In genomic region chr20:32358883-32359632, GRCh38 we compare ENCODE assay signal across 8 cellular contexts. TPM values are rescaled to one million over a fixed set of nuclear protein-coding genes. Genes with fewer than 3 reads are reported as not detected.
DNase-seq lines count a peak whose midpoint lies in the region; ATAC-seq and TF ChIP-seq lines count a peak whose summit lies in the region.

No MANE protein-coding gene starts in this region.

- ATAC-seq in activated B cell treated with CpG ODN at 0.5 μM for 24 hours (ENCODE audit: low read depth) (peak; percentile 19), HG03520 (IDR thresholded peaks at IDR 0.05; ENCODE audit: unreplicated experiment) (no peak)

- peaks cover 19% of the 10 kb centered on the region for H3K36me3 Mint-ChIP-seq in activated B cell treated with CpG ODN at 0.5 μM for 24 hours (ENCODE audit: low read depth)

- peaks cover 83% of the 10 kb centered on the region for H3K4me1 Mint-ChIP-seq in activated B cell treated with CpG ODN at 0.5 μM for 24 hours

- H3K4me3 Mint-ChIP-seq in activated B cell treated with CpG ODN at 0.5 μM for 24 hours = peak overlapping the region; percentile 89

- H3K27me3 Mint-ChIP-seq in activated B cell treated with CpG ODN at 0.5 μM for 24 hours = no peaks in the 10 kb centered on the region

- H3K4me1 ChIP-seq in BE2C = peaks cover 31% of the 10 kb centered on the region

- peak overlapping the region; percentile 94 for H3K4me3 ChIP-seq in BE2C (ENCODE audit: low read depth, low read length)

- H3K36me3 ChIP-seq in BE2C = no peaks in the 10 kb centered on the region; the same call in 1 of the 2 replicates

- H3K9me3 Mint-ChIP-seq in activated B cell treated with CpG ODN at 0.5 μM for 24 hours = no peaks in the 10 kb centered on the region

- CTCF ChIA-PET in activated B cell treated with CpG ODN at 0.5 μM for 24 hours (lab: Charles Lee) = interaction anchor here (2.0 kb wide), 1 partner anchor 22 kb away, joined by 9 read pairs; no protein-coding TSS in a partner anchor

- TF ChIP-seq CTCF in BE2C (IDR thresholded peaks at IDR 0.05; ENCODE audit: low read depth, low read length) (no peak), GM20000 (IDR thresholded peaks at IDR 0.05; ENCODE audit: extremely low read depth, missing control alignments) (no peak), activated B cell treated with CpG ODN at 0.5 μM for 24 hours (IDR thresholded peaks at IDR 0.05) (no peak)

- H3K27me3 ChIP-seq in BE2C = no peaks in the 10 kb centered on the region

- POLR2A ChIA-PET in activated B cell treated with CpG ODN at 0.5 μM for 24 hours (lab: Charles Lee) = interaction anchor here (0.5 to 4.7 kb wide), 21 partner anchors 9 to 343 kb away, joined by 3 to 40 read pairs (median 5); partner anchors contain the start of gene KIF3B

- peak overlapping the region; percentile 86 for H3K27ac Mint-ChIP-seq in activated B cell treated with CpG ODN at 0.5 μM for 24 hours

- intact Hi-C loops in activated B cell treated with CpG ODN at 0.5 μM for 24 hours (cut with micrococcal nuclease) = loop anchor here (1.0 to 10.0 kb wide), 8 partner anchors 82 to 1943 kb away; partner anchors contain the start of genes AHCY, BCL2L1, HCK and KIF3B

- no peaks in the 10 kb centered on the region for H3K9me3 ChIP-seq in BE2C

- DNase-seq in BE2C = peak; percentile 74
- peak; percentile 82 for DNase-seq in GM20000 (ENCODE audit: low spot score)
- DNase-seq in NCI-H1694 (lab: John Stamatoyannopoulos, UW) = peak; percentile 28
- DNase-seq in activated B cell treated with CpG ODN at 0.5 μM for 24 hours = peak; percentile 71
- peak in 50 of 61 donors; percentile 3 to 86 (median 48) for DNase-seq in caudate nucleus (lab: John Stamatoyannopoulos, UW)
- peak; percentile 81 for DNase-seq in islet precursor cell
- peak; percentile 87 for DNase-seq in stimulated activated CD4-positive, alpha-beta T cell treated with anti-CD3 and anti-CD28 coated beads, Interleukin-15, amount 100 ng/mL, for 24 hours

- peak overlapping the region; percentile 87 for H3K27ac ChIP-seq in caudate nucleus (ENCODE audit: low read depth, low read length)

RNA-seq across cellular contexts. Expression of gene ASXL1, which starts 0.9 kb away (rescaled TPM):
- polyA plus RNA-seq in BE2C (2012; ENCODE audit: insufficient read depth, insufficient read length, low read depth) = 67.1 TPM
- 145 and 169 TPM in 2 replicates for total RNA-seq in activated B cell treated with CpG ODN at 0.5 μM for 24 hours

Comparison
In these comparisons a context has a peak if more than half of its experiments do, and no peak if none do; other contexts are left out.
1. DNase-seq: peak in every context shown above with its lines; median percentile 87 in stimulated activated CD4-positive, alpha-beta T cell treated with anti-CD3 and anti-CD28 coated beads, Interleukin-15, amount 100 ng/mL, for 24 hours; 82 in GM20000; 81 in islet precursor cell; 74 in BE2C; 71 in activated B cell treated with CpG ODN at 0.5 μM for 24 hours; 48 in caudate nucleus; 28 in NCI-H1694.